ENCODE assay signal across 24 cellular contexts in genomic region chr12:125467363-125467762, GRCh38.
"Had no signal": no experiment of that assay in that cellular context is flagged by ENCODE, and none has a peak within 500 bp of the region (broad histone marks: within the 10 kb centered on the region; RNA-seq: fewer than 3 reads in every experiment).

No MANE protein-coding gene starts in this region.

- DNase-seq: heart right ventricle; islet precursor cell; left ventricle myocardium inferior; mesendoderm; naive thymus-derived CD4-positive, alpha-beta T cell; ovary; stimulated activated CD4-positive, alpha-beta T cell treated with anti-CD3 and anti-CD28 coated beads, Interleukin-1b, Interleukin-23, amount 100 ng/mL, for 48 hours; stimulated activated CD4-positive, alpha-beta T cell treated with anti-CD3 and anti-CD28 coated beads, Interleukin-2, amount 100 ng/mL, for 48 hours; stimulated activated CD4-positive, alpha-beta T cell treated with anti-CD3 and anti-CD28 coated beads, Interleukin-4, amount 100 ng/mL, for 4 hours; stimulated activated CD8-positive, alpha-beta memory T cell treated with anti-CD3 and anti-CD28 coated beads, Interleukin-4, amount 100 ng/mL, for 48 hours; stimulated activated naive CD4-positive, alpha-beta T cell treated with Interleukin-2 at 50 U/mL for 16 hours; stimulated activated naive CD8-positive, alpha-beta T cell treated with anti-CD3 and anti-CD28 coated beads, Interleukin-15, amount 100 ng/mL, for 72 hours; substantia nigra; upper lobe of left lung had no signal

- H3K27me3 Mint-ChIP-seq: stimulated activated memory B cell treated with anti-CD40 and anti-IgM and Interleukin-4, amounts not matched to agents 10 μg/mL and 1 μg/mL and 100 μg/mL, for 72 hours; stimulated activated naive CD8-positive, alpha-beta T cell treated with anti-CD3 and anti-CD28 coated beads, Interleukin-15, amount 100 ng/mL, for 72 hours had no signal

- H3K4me3 Mint-ChIP-seq: mesothelial cell of epicardium; naive thymus-derived CD4-positive, alpha-beta T cell; natural killer cell treated with Interleukin-12 subunit alpha and Interleukin-12 subunit beta and Interleukin-15 and Interleukin-18, amount 100 ng/mL, for 72 hours; stimulated activated memory B cell treated with anti-CD40 and anti-IgM and Interleukin-4, amounts not matched to agents 10 μg/mL and 1 μg/mL and 100 μg/mL, for 72 hours; stimulated activated naive CD8-positive, alpha-beta T cell treated with anti-CD3 and anti-CD28 coated beads, Interleukin-15, amount 100 ng/mL, for 72 hours had no signal

- ATAC-seq: heart right ventricle; naive thymus-derived CD4-positive, alpha-beta T cell; natural killer cell treated with Interleukin-12 subunit alpha and Interleukin-12 subunit beta and Interleukin-15 and Interleukin-18, amount 100 ng/mL, for 72 hours; sciatic nerve; stimulated activated memory B cell treated with anti-CD40 and anti-IgM and Interleukin-4, amounts not matched to agents 10 μg/mL and 1 μg/mL and 100 μg/mL, for 72 hours; stimulated activated naive CD8-positive, alpha-beta T cell treated with anti-CD3 and anti-CD28 coated beads, Interleukin-15, amount 100 ng/mL, for 72 hours had no signal

- H3K4me3 ChIP-seq: heart right ventricle, hepatocyte, left ventricle myocardium inferior, lung, ovary, right atrium auricular region, smooth muscle cell, tibial nerve, upper lobe of left lung had no signal

- H3K36me3 Mint-ChIP-seq: mesothelial cell of epicardium; naive thymus-derived CD4-positive, alpha-beta T cell; natural killer cell treated with Interleukin-12 subunit alpha and Interleukin-12 subunit beta and Interleukin-15 and Interleukin-18, amount 100 ng/mL, for 72 hours; stimulated activated memory B cell treated with anti-CD40 and anti-IgM and Interleukin-4, amounts not matched to agents 10 μg/mL and 1 μg/mL and 100 μg/mL, for 72 hours had no signal

- H3K9me3 Mint-ChIP-seq: mesothelial cell of epicardium; natural killer cell treated with Interleukin-12 subunit alpha and Interleukin-12 subunit beta and Interleukin-15 and Interleukin-18, amount 100 ng/mL, for 72 hours; stimulated activated memory B cell treated with anti-CD40 and anti-IgM and Interleukin-4, amounts not matched to agents 10 μg/mL and 1 μg/mL and 100 μg/mL, for 72 hours; stimulated activated naive CD8-positive, alpha-beta T cell treated with anti-CD3 and anti-CD28 coated beads, Interleukin-15, amount 100 ng/mL, for 72 hours had no signal

- H3K36me3 ChIP-seq: heart right ventricle, left ventricle myocardium inferior, ovary, right atrium auricular region, tibial nerve, upper lobe of left lung had no signal

- H3K27ac Mint-ChIP-seq: mesothelial cell of epicardium; naive thymus-derived CD4-positive, alpha-beta T cell; natural killer cell treated with Interleukin-12 subunit alpha and Interleukin-12 subunit beta and Interleukin-15 and Interleukin-18, amount 100 ng/mL, for 72 hours; progenitor cell of endocrine pancreas; stimulated activated memory B cell treated with anti-CD40 and anti-IgM and Interleukin-4, amounts not matched to agents 10 μg/mL and 1 μg/mL and 100 μg/mL, for 72 hours; stimulated activated naive CD8-positive, alpha-beta T cell treated with anti-CD3 and anti-CD28 coated beads, Interleukin-15, amount 100 ng/mL, for 72 hours had no signal

- H3K27me3 ChIP-seq: hepatocyte, ovary, right atrium auricular region, tibial nerve, upper lobe of left lung had no signal

- H3K4me1 Mint-ChIP-seq: naive thymus-derived CD4-positive, alpha-beta T cell; stimulated activated memory B cell treated with anti-CD40 and anti-IgM and Interleukin-4, amounts not matched to agents 10 μg/mL and 1 μg/mL and 100 μg/mL, for 72 hours; stimulated activated naive CD8-positive, alpha-beta T cell treated with anti-CD3 and anti-CD28 coated beads, Interleukin-15, amount 100 ng/mL, for 72 hours had no signal

- H3K9me3 ChIP-seq: heart right ventricle, left ventricle myocardium inferior, ovary, right atrium auricular region, tibial nerve, upper lobe of left lung had no signal

- H3K27ac ChIP-seq: heart right ventricle, hepatocyte, left ventricle myocardium inferior, ovary, right atrium auricular region, tibial nerve, upper lobe of left lung had no signal

- H3K4me1 ChIP-seq: heart right ventricle, left ventricle myocardium inferior, right atrium auricular region, upper lobe of left lung had no signal
